ENCODE assay signal across 15 cellular contexts in genomic region chr6:151796842-151797530, GRCh38. TPM values are rescaled to one million over a fixed set of nuclear protein-coding genes. Genes with fewer than 3 reads are reported as not detected.
"Had no signal": no experiment of that assay in that cellular context is flagged by ENCODE, and none has a peak within 500 bp of the region (broad histone marks: within the 10 kb centered on the region; RNA-seq: fewer than 3 reads in every experiment).

No MANE protein-coding gene starts in this region.

- H3K9me3 ChIP-seq: colonic mucosa, SJCRH30, transverse colon had no signal

- H3K27ac ChIP-seq: colonic mucosa, SJCRH30, transverse colon had no signal

- H3K27me3 ChIP-seq: colonic mucosa, SJCRH30, transverse colon had no signal

- ATAC-seq: activated CD4-positive, alpha-beta T cell treated with anti-CD3 and anti-CD28 coated beads for 36 hours; activated T-cell treated with anti-CD3 and anti-CD28 coated beads, Interleukin-2, amount 50 U/mL, for 72 hours; left colon had no signal

- H3K36me3 ChIP-seq: colonic mucosa, SJCRH30, transverse colon had no signal

- H3K4me3 ChIP-seq: colonic mucosa, SJCRH30, skin epidermis, transverse colon had no signal

- DNase-seq: activated CD4-positive, alpha-beta memory T cell treated with anti-CD3 and anti-CD28 coated beads, Interleukin-2, amount 10 ng/mL, durations not matched to agents 7 days and 5 days; activated CD4-positive, alpha-beta T cell treated with anti-CD3 and anti-CD28 coated beads for 36 hours; activated gamma-delta T cell treated with Interleukin-2 at 50 U/mL for 16 hours; activated naive CD8-positive, alpha-beta T cell treated with anti-CD3 and anti-CD28 coated beads, Interleukin-2, amount 10 ng/mL, durations not matched to agents 7 days and 5 days; activated T-cell treated with anti-CD3 and anti-CD28 coated beads, Interleukin-2, amount 50 U/mL, for 72 hours; colonic mucosa; effector CD4-positive, alpha-beta T cell; glutamatergic neuron; left colon; occipital lobe; SJCRH30; T-helper 9 cell; transverse colon had no signal

- H3K4me1 ChIP-seq: colonic mucosa, SJCRH30, transverse colon had no signal

RNA-seq across cellular contexts. Expression of gene ESR1, which starts 10.5 kb away (rescaled TPM):
- total RNA-seq: endothelial cell of umbilical vein, SJCRH30 had no signal
